In the genomic region with DNA sequence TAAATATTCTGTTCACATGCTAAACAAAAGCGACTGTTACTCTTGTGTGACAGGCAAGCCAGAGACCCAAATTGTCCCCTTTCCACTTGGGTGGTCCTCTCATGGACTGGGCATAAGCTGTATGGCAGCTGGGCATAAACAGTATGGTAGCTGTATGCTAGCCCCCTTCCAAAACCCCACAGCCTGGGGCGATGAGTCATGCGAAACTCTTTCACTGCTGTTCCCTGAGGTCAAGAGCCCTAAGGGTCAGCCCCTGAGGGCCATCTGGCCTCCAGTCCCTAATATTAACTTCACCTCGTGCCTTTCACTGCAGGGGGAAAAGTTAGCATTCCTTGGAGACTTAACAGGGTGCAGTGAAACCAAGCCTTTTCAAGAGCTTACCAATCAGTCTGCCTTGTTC, we compare ENCODE assay signal across 1 cellular context.
A peak's percentile ranks its signal among the peaks of the same experiment; 100 is the strongest.
TF ChIP-seq lines count a peak whose summit lies in the region.

No MANE protein-coding gene starts in this region.

TF ChIP-seq in K562, 482 proteins besides CTCF, POLR2A, EP300 and RAD21 (continued from another document):
- TF ChIP-seq MXI1 (IDR thresholded peaks at IDR 0.05; ENCODE audit: low read depth, low read length) (no peak), TBL1XR1 (IDR thresholded peaks at IDR 0.05; ENCODE audit: low read length in 2 of 2) (no peak), TBP (optimal IDR thresholded peaks at IDR 0.05; ENCODE audit: low read depth, low read length) (no peak), JUND (IDR thresholded peaks at IDR 0.05; ENCODE audit: borderline replicate concordance, low read depth, low read length) (peak; percentile 29; the same call in 1 of the 2 replicates), JUND (tag; IDR thresholded peaks at IDR 0.05; ENCODE audit: borderline replicate concordance, low read depth, low read length) (no peak), ATF3 (IDR thresholded peaks at IDR 0.05) (peak; percentile 46), ATF3 (CRISPR knock-in tag; conservative IDR thresholded peaks at IDR 0.05) (no peak)
